ENCODE assay signal across 2 cellular contexts in the genomic region with DNA sequence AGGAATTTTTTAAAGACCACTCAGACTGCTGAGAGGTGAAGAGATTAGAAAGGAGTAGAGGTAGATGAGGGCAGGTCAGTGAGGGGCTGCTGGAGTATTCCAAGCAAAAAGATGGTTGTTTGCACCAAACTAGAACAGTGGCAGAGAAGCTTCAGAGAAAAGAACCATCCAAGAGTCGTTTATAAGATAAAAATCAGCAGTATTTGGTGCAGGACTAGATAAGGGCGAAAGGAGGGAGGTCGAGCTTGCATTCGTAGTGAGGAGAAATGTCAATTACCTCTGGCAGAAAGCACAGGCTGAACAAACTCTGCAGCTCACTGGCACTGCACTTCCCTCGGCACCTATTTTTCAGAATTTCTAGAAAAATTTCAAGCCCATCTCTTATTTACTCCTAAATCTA.
A peak's percentile ranks its signal among the peaks of the same experiment; 100 is the strongest.
TF ChIP-seq lines count a peak whose summit lies in the region.

No MANE protein-coding gene starts in this region.

TF ChIP-seq in SK-N-SH, 30 proteins besides CTCF, POLR2A, EP300 and RAD21:
- no peak for TF ChIP-seq CHD2 (IDR thresholded peaks at IDR 0.05; ENCODE audit: low read length, partially characterized antibody)
- TF ChIP-seq, protein P1, sequence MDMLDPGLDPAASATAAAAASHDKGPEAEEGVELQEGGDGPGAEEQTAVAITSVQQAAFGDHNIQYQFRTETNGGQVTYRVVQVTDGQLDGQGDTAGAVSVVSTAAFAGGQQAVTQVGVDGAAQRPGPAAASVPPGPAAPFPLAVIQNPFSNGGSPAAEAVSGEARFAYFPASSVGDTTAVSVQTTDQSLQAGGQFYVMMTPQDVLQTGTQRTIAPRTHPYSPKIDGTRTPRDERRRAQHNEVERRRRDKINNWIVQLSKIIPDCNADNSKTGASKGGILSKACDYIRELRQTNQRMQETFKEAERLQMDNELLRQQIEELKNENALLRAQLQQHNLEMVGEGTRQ (IDR thresholded peaks at IDR 0.05; ENCODE audit: borderline replicate concordance, low read depth, low read length), result no peak
- TF ChIP-seq FOXM1 (IDR thresholded peaks at IDR 0.05; ENCODE audit: low read depth), result no peak
- TF ChIP-seq MXI1 (IDR thresholded peaks at IDR 0.05; ENCODE audit: low read depth, low read length), result no peak
- 0 out of 2 replicates have a peak, but pooled peaks have one; percentile 27 for TF ChIP-seq RCOR1 (IDR thresholded peaks at IDR 0.05; ENCODE audit: low read length)
- TF ChIP-seq GATA2 (CRISPR knock-in tag; IDR thresholded peaks at IDR 0.05), result peak; percentile 72
- TF ChIP-seq, protein P2, sequence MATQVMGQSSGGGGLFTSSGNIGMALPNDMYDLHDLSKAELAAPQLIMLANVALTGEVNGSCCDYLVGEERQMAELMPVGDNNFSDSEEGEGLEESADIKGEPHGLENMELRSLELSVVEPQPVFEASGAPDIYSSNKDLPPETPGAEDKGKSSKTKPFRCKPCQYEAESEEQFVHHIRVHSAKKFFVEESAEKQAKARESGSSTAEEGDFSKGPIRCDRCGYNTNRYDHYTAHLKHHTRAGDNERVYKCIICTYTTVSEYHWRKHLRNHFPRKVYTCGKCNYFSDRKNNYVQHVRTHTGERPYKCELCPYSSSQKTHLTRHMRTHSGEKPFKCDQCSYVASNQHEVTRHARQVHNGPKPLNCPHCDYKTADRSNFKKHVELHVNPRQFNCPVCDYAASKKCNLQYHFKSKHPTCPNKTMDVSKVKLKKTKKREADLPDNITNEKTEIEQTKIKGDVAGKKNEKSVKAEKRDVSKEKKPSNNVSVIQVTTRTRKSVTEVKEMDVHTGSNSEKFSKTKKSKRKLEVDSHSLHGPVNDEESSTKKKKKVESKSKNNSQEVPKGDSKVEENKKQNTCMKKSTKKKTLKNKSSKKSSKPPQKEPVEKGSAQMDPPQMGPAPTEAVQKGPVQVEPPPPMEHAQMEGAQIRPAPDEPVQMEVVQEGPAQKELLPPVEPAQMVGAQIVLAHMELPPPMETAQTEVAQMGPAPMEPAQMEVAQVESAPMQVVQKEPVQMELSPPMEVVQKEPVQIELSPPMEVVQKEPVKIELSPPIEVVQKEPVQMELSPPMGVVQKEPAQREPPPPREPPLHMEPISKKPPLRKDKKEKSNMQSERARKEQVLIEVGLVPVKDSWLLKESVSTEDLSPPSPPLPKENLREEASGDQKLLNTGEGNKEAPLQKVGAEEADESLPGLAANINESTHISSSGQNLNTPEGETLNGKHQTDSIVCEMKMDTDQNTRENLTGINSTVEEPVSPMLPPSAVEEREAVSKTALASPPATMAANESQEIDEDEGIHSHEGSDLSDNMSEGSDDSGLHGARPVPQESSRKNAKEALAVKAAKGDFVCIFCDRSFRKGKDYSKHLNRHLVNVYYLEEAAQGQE (IDR thresholded peaks at IDR 0.05; ENCODE audit: low read depth, low read length), result no peak

TF ChIP-seq in SK-N-SH treated with all-trans-retinoic acid at 6 μM for 48 hours, 23 proteins besides CTCF, POLR2A, EP300 and RAD21:
- TF ChIP-seq OSR1 (CRISPR knock-in tag; IDR thresholded peaks at IDR 0.05) (no peak), ZNF70 (CRISPR knock-in tag; IDR thresholded peaks at IDR 0.05) (no peak), ARNTL (CRISPR knock-in tag; IDR thresholded peaks at IDR 0.05; ENCODE audit: borderline replicate concordance, low read depth) (no peak), GLIS3 (CRISPR knock-in tag; IDR thresholded peaks at IDR 0.05) (no peak), ZC3H10 (CRISPR knock-in tag; IDR thresholded peaks at IDR 0.05) (no peak), BACH2 (CRISPR knock-in tag; IDR thresholded peaks at IDR 0.05; ENCODE audit: borderline replicate concordance) (no peak), SNAI2 (CRISPR knock-in tag; IDR thresholded peaks at IDR 0.05) (no peak), RARB (CRISPR knock-in tag; IDR thresholded peaks at IDR 0.05) (no peak), TOX (CRISPR knock-in tag; IDR thresholded peaks at IDR 0.05; ENCODE audit: borderline replicate concordance) (no peak), PPARA (CRISPR knock-in tag; IDR thresholded peaks at IDR 0.05; ENCODE audit: borderline replicate concordance) (no peak), ZFP3 (CRISPR knock-in tag; IDR thresholded peaks at IDR 0.05) (no peak), CSDC2 (CRISPR knock-in tag; IDR thresholded peaks at IDR 0.05) (no peak)
- TF ChIP-seq, protein P3, sequence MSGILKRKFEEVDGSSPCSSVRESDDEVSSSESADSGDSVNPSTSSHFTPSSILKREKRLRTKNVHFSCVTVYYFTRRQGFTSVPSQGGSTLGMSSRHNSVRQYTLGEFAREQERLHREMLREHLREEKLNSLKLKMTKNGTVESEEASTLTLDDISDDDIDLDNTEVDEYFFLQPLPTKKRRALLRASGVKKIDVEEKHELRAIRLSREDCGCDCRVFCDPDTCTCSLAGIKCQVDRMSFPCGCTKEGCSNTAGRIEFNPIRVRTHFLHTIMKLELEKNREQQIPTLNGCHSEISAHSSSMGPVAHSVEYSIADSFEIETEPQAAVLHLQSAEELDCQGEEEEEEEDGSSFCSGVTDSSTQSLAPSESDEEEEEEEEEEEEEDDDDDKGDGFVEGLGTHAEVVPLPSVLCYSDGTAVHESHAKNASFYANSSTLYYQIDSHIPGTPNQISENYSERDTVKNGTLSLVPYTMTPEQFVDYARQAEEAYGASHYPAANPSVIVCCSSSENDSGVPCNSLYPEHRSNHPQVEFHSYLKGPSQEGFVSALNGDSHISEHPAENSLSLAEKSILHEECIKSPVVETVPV (CRISPR knock-in tag; IDR thresholded peaks at IDR 0.05), result no peak
- TF ChIP-seq, protein P4, sequence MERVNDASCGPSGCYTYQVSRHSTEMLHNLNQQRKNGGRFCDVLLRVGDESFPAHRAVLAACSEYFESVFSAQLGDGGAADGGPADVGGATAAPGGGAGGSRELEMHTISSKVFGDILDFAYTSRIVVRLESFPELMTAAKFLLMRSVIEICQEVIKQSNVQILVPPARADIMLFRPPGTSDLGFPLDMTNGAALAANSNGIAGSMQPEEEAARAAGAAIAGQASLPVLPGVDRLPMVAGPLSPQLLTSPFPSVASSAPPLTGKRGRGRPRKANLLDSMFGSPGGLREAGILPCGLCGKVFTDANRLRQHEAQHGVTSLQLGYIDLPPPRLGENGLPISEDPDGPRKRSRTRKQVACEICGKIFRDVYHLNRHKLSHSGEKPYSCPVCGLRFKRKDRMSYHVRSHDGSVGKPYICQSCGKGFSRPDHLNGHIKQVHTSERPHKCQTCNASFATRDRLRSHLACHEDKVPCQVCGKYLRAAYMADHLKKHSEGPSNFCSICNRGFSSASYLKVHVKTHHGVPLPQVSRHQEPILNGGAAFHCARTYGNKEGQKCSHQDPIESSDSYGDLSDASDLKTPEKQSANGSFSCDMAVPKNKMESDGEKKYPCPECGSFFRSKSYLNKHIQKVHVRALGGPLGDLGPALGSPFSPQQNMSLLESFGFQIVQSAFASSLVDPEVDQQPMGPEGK (CRISPR knock-in tag; IDR thresholded peaks at IDR 0.05; ENCODE audit: borderline replicate concordance), result no peak
- TF ChIP-seq, protein P5, sequence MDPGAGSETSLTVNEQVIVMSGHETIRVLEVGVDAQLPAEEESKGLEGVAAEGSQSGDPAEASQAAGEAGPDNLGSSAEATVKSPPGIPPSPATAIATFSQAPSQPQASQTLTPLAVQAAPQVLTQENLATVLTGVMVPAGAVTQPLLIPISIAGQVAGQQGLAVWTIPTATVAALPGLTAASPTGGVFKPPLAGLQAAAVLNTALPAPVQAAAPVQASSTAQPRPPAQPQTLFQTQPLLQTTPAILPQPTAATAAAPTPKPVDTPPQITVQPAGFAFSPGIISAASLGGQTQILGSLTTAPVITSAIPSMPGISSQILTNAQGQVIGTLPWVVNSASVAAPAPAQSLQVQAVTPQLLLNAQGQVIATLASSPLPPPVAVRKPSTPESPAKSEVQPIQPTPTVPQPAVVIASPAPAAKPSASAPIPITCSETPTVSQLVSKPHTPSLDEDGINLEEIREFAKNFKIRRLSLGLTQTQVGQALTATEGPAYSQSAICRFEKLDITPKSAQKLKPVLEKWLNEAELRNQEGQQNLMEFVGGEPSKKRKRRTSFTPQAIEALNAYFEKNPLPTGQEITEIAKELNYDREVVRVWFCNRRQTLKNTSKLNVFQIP (CRISPR knock-in tag; IDR thresholded peaks at IDR 0.05; ENCODE audit: borderline replicate concordance, low read depth), result no peak
